Comparison of ENCODE assay signal across 8 cellular contexts in the genomic region with DNA sequence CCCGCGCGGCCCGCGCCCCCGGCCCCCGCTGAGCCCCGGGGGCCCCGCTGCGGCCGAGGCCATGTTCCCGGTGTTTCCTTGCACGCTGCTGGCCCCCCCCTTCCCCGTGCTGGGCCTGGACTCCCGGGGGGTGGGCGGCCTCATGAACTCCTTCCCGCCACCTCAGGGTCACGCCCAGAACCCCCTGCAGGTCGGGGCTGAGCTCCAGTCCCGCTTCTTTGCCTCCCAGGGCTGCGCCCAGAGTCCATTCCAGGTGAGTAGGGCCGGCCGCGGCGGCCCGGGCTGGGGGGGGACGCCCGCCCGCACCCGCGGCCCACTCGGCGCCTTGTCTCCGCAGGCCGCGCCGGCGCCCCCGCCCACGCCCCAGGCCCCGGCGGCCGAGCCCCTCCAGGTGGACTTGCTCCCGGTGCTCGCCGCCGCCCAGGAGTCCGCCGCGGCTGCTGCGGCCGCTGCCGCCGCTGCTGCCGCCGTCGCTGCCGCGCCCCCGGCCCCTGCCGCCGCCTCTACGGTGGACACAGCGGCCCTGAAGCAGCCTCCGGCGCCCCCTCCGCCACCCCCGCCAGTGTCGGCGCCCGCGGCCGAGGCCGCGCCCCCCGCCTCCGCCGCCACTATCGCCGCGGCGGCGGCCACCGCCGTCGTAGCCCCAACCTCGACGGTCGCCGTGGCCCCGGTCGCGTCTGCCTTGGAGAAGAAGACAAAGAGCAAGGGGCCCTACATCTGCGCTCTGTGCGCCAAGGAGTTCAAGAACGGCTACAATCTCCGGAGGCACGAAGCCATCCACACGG. TPM values are rescaled to one million over a fixed set of nuclear protein-coding genes. Genes with fewer than 3 reads are reported as not detected.
DNase-seq lines count a peak whose midpoint lies in the region; ATAC-seq and TF ChIP-seq lines count a peak whose summit lies in the region.

No MANE protein-coding gene starts in this region.

- DNase-seq in CD14-positive monocyte (ENCODE audit: low spot score) (no peak), HCEC 1CT (peak; percentile 57), NOMO-1 (lab: John Stamatoyannopoulos, UW; ENCODE audit: unreplicated experiment in 2 of 2) (peak; percentile 30 to 63), glomerular visceral epithelial cell (ENCODE audit: extremely low spot score) (peak; percentile 82), prostate gland (ENCODE audit: low spot score) (peak; percentile 29), AG08395 (ENCODE audit: low spot score) (no peak)
- peak; percentile 40 for DNase-seq in activated effector memory CD4-positive, alpha-beta T cell treated with Interleukin-2 at 50 U/mL for 16 hours

- peaks cover 23% of the 10 kb centered on the region for H3K4me1 ChIP-seq in prostate gland (replicated peaks)

- under 1% methylated on average over 77 of the region's 99 CpGs for WGBS in prostate gland

- TF ChIP-seq CTCF in CD14-positive monocyte (IDR thresholded peaks at IDR 0.05) (no peak), prostate gland (IDR thresholded peaks at IDR 0.05) (no peak)

- H3K9me3 Mint-ChIP-seq in CD14-positive monocyte, result peaks cover 0 to 5% (median 0%) of the 10 kb centered on the region in 7 donors

- H3K36me3 Mint-ChIP-seq in CD14-positive monocyte, result peaks cover 20 to 31% of the 10 kb centered on the region in 2 donors

- peak overlapping the region; percentile 91 for H3K27ac ChIP-seq in prostate gland

- H3K4me1 Mint-ChIP-seq in CD14-positive monocyte, result peaks cover 50% of the 10 kb centered on the region

- intact Hi-C loops in CD14-positive monocyte (cut with micrococcal nuclease) (loop anchor here in 1 of 2 donors (5.0 kb wide), 1 partner anchor 40 kb away; no protein-coding TSS in a partner anchor), prostate gland (cut with DNase I) (loop anchor here (10.0 kb wide), 1 partner anchor 848 kb away; the partner anchor contains the start of genes FBRS and PRR14)

- H3K36me3 ChIP-seq in prostate gland, result peaks cover 0 to 2% of the 10 kb centered on the region in 2 donors

- H3K4me3 Mint-ChIP-seq in CD14-positive monocyte, result peak overlapping the region; percentile 76 to 89

- TF ChIP-seq POLR2A in prostate gland (IDR thresholded peaks at IDR 0.05), result no peak

- peak overlapping the region; percentile 49 to 56 for H3K4me3 ChIP-seq in prostate gland

- H3K27me3 ChIP-seq in prostate gland (replicated peaks; ENCODE audit: insufficient read depth), result no peaks in the 10 kb centered on the region

- no peak for ATAC-seq in HG02981 (IDR thresholded peaks at IDR 0.05; ENCODE audit: unreplicated experiment)

- H3K27me3 Mint-ChIP-seq in CD14-positive monocyte (ENCODE audit: low read depth in 3 of 3), result peaks cover 6 to 10% (median 8%) of the 10 kb centered on the region in 3 donors

- H3K9me3 ChIP-seq in prostate gland, result no peaks in the 10 kb centered on the region

- H3K27ac Mint-ChIP-seq in CD14-positive monocyte, result peak overlapping the region; percentile 85 to 96 (median 93)

RNA-seq across cellular contexts. Expression of gene MAZ, which starts 0.5 kb away (rescaled TPM):
- polyA plus RNA-seq in CD14-positive monocyte, result 10 to 100 TPM; 14.2 to 18.8 TPM
- 100 to 1,000 TPM; 180 to 188 TPM for total RNA-seq in prostate gland

RNA-seq across cellular contexts. Expression of gene PRRT2, which starts 5.2 kb away (rescaled TPM):
- not detected for polyA plus RNA-seq in CD14-positive monocyte
- 10 to 100 TPM in 1 of 2 donors, 1 to 10 TPM in 1; 6.6 to 19.2 TPM for total RNA-seq in prostate gland

RNA-seq across cellular contexts. Expression of gene PAGR1, which starts 9.1 kb away (rescaled TPM):
- 10 to 100 TPM; 36.3 to 43.4 TPM for polyA plus RNA-seq in CD14-positive monocyte
- total RNA-seq in prostate gland, result 10 to 100 TPM; 64.3 to 64.4 TPM

RNA-seq across cellular contexts. Expression of gene MVP, which starts 13.4 kb away (rescaled TPM):
- polyA plus RNA-seq in CD14-positive monocyte, result 100 to 1,000 TPM; 146 to 185 TPM
- total RNA-seq in prostate gland, result 100 to 1,000 TPM in 1 of 2 donors, 10 to 100 TPM in 1; 59.3 to 247 TPM

RNA-seq across cellular contexts. Expression of gene KIF22, which starts 16.3 kb away (rescaled TPM):
- polyA plus RNA-seq in CD14-positive monocyte, result 10 to 100 TPM; 22.0 to 28.9 TPM
- 10 to 100 TPM; 58.5 to 89.6 TPM for total RNA-seq in prostate gland

Comparison
In these comparisons a context has a peak if more than half of its experiments do, and no peak if none do; other contexts are left out.
1. DNase-seq: peak in HCEC 1CT (single experiment), NOMO-1 (2 of 2), activated effector memory CD4-positive, alpha-beta T cell treated with Interleukin-2 at 50 U/mL for 16 hours (single experiment), glomerular visceral epithelial cell (single experiment) and prostate gland (single experiment); none in CD14-positive monocyte (single experiment) and AG08395 (single experiment).